Comparison of ENCODE assay signal across 22 cellular contexts in genomic region chr11:112165049-112165448, GRCh38. TPM values are rescaled to one million over a fixed set of nuclear protein-coding genes. Genes with fewer than 3 reads are reported as not detected.
A peak's percentile ranks its signal among the peaks of the same experiment; 100 is the strongest.
DNase-seq lines count a peak whose midpoint lies in the region; ATAC-seq and TF ChIP-seq lines count a peak whose summit lies in the region.
"Had no signal": no experiment of that assay in that cellular context is flagged by ENCODE, and none has a peak within 500 bp of the region (broad histone marks: within the 10 kb centered on the region; RNA-seq: fewer than 3 reads in every experiment).

No MANE protein-coding gene starts in this region.

- H3K4me3 ChIP-seq in ACC112 (ENCODE audit: low read depth, low read length) (no peak overlapping the region), PC-3 (ENCODE audit: low read length) (no peak overlapping the region), hepatocyte (no peak overlapping the region), osteoblast (ENCODE audit: insufficient read depth, low read length) (no peak overlapping the region)
- H3K4me3 ChIP-seq: SJCRH30 had no signal

- 64% methylated on average over 3 of the region's 3 CpGs for WGBS in hepatocyte (ENCODE audit: low lambda C conversion rate, missing lambda C conversion rate)

- H3K9me3 ChIP-seq in PC-3 (ENCODE audit: low read length) = no peaks in the 10 kb centered on the region
- H3K9me3 ChIP-seq in hepatocyte (ENCODE audit: low read depth) = no peaks in the 10 kb centered on the region
- no peaks in the 10 kb centered on the region for H3K9me3 ChIP-seq in osteoblast (ENCODE audit: low read depth, low read length)
- H3K9me3 ChIP-seq: SJCRH30 had no signal

- TF ChIP-seq CTCF in PC-3 (conservative IDR thresholded peaks at IDR 0.05; ENCODE audit: low read depth, low read length) (no peak), hepatocyte (IDR thresholded peaks at IDR 0.05; ENCODE audit: poor library complexity) (no peak), osteoblast (IDR thresholded peaks at IDR 0.05; ENCODE audit: extremely low read depth, low read depth, low read length) (no peak)
- TF ChIP-seq CTCF in activated CD8-positive, alpha-beta T cell treated with anti-CD3 and anti-CD28 coated beads for 36 hours (IDR thresholded peaks at IDR 0.05) = no peak

- H3K27me3 ChIP-seq in ACC112 (ENCODE audit: insufficient read depth, low read length) (no peaks in the 10 kb centered on the region), PC-3 (ENCODE audit: low read length) (no peaks in the 10 kb centered on the region), hepatocyte (no peaks in the 10 kb centered on the region), osteoblast (ENCODE audit: insufficient read depth, low read length) (no peaks in the 10 kb centered on the region)
- H3K27me3 ChIP-seq: SJCRH30 had no signal

- H3K79me2 ChIP-seq in ACC112 (ENCODE audit: control insufficient read depth, insufficient read depth, low read length, unreplicated experiment) (no peaks in the 10 kb centered on the region), PC-3 (ENCODE audit: low read length) (peaks cover 32% of the 10 kb centered on the region), hepatocyte (no peaks in the 10 kb centered on the region), osteoblast (ENCODE audit: insufficient read depth, low read length) (no peaks in the 10 kb centered on the region)

- H3K27ac ChIP-seq in ACC112 (ENCODE audit: low read depth, low read length) (no peak overlapping the region), PC-3 (ENCODE audit: low read length) (peak overlapping the region; percentile 95; the same call in 1 of the 2 replicates), hepatocyte (peak overlapping the region; percentile 0), osteoblast (ENCODE audit: low read depth, low read length) (no peak overlapping the region)
- H3K27ac ChIP-seq: KMS-11, SJCRH30 had no signal

- no peak overlapping the region for H3K4me3 Mint-ChIP-seq in stimulated activated memory B cell treated with anti-CD40 and anti-IgM and Interleukin-4, amounts not matched to agents 10 μg/mL and 1 μg/mL and 100 μg/mL, for 72 hours
- no peak overlapping the region for H3K4me3 Mint-ChIP-seq in activated CD8-positive, alpha-beta T cell treated with anti-CD3 and anti-CD28 coated beads for 36 hours
- H3K4me3 Mint-ChIP-seq: CD4-positive, alpha-beta memory T cell had no signal

- peaks cover 17% of the 10 kb centered on the region for H3F3A ChIP-seq in PC-3 (ENCODE audit: low read length, unreplicated experiment)

- H3K9me2 ChIP-seq in PC-3 (replicated peaks; ENCODE audit: low read length) (no peaks in the 10 kb centered on the region), hepatocyte (replicated peaks; ENCODE audit: insufficient read depth) (no peaks in the 10 kb centered on the region)

- peaks cover 9% of the 10 kb centered on the region for H3K4me1 Mint-ChIP-seq in stimulated activated memory B cell treated with anti-CD40 and anti-IgM and Interleukin-4, amounts not matched to agents 10 μg/mL and 1 μg/mL and 100 μg/mL, for 72 hours
- no peaks in the 10 kb centered on the region for H3K4me1 Mint-ChIP-seq in activated CD8-positive, alpha-beta T cell treated with anti-CD3 and anti-CD28 coated beads for 36 hours (ENCODE audit: low read depth)

- H3K4me1 ChIP-seq in ACC112 (ENCODE audit: control insufficient read depth, insufficient read depth, low read length, unreplicated experiment) (peaks cover 21% of the 10 kb centered on the region), PC-3 (ENCODE audit: insufficient read depth, low read length) (peaks cover 49% of the 10 kb centered on the region), hepatocyte (ENCODE audit: insufficient read depth) (peaks cover 6% of the 10 kb centered on the region), osteoblast (ENCODE audit: insufficient read depth, low read length) (peaks cover 25% of the 10 kb centered on the region)
- H3K4me1 ChIP-seq: SJCRH30 had no signal

- POLR2A ChIA-PET in PC-3 (lab: Charles Lee; ENCODE audit: unreplicated experiment) = interaction anchor here (0.5 kb wide), 1 partner anchor 83 kb away, joined by 3 read pairs; no protein-coding TSS in a partner anchor
- POLR2A ChIA-PET in activated CD8-positive, alpha-beta T cell treated with anti-CD3 and anti-CD28 coated beads for 36 hours (lab: Charles Lee) = no interaction called here

- CTCF ChIA-PET in PC-3 (lab: Charles Lee) = interaction anchor here (0.7 kb wide), 1 partner anchor 36 kb away, joined by 4 read pairs; no protein-coding TSS in a partner anchor
- CTCF ChIA-PET in activated CD8-positive, alpha-beta T cell treated with anti-CD3 and anti-CD28 coated beads for 36 hours (lab: Charles Lee) = interaction anchor here (1.2 to 1.6 kb wide), 2 partner anchors 10 to 115 kb away, joined by 3 to 4 read pairs; partner anchors contain the start of gene BCO2

- H2AFZ ChIP-seq in ACC112 (ENCODE audit: low read length, unreplicated experiment) (peak overlapping the region; percentile 31), PC-3 (ENCODE audit: low read length) (peak overlapping the region; percentile 84), hepatocyte (no peak overlapping the region), osteoblast (ENCODE audit: low read length) (peak overlapping the region; percentile 3)

- peaks cover 38% of the 10 kb centered on the region for H3K27me3 Mint-ChIP-seq in stimulated activated memory B cell treated with anti-CD40 and anti-IgM and Interleukin-4, amounts not matched to agents 10 μg/mL and 1 μg/mL and 100 μg/mL, for 72 hours
- H3K27me3 Mint-ChIP-seq in activated CD8-positive, alpha-beta T cell treated with anti-CD3 and anti-CD28 coated beads for 36 hours = peaks cover 15% of the 10 kb centered on the region

- no peaks in the 10 kb centered on the region for H3K9me3 Mint-ChIP-seq in stimulated activated memory B cell treated with anti-CD40 and anti-IgM and Interleukin-4, amounts not matched to agents 10 μg/mL and 1 μg/mL and 100 μg/mL, for 72 hours
- no peaks in the 10 kb centered on the region for H3K9me3 Mint-ChIP-seq in activated CD8-positive, alpha-beta T cell treated with anti-CD3 and anti-CD28 coated beads for 36 hours
- H3K9me3 Mint-ChIP-seq: CD4-positive, alpha-beta memory T cell had no signal

- H3K4me2 ChIP-seq in PC-3 (ENCODE audit: low read length) (no peak overlapping the region), hepatocyte (no peak overlapping the region), osteoblast (ENCODE audit: insufficient read depth, low read length) (no peak overlapping the region)
- H3K4me2 ChIP-seq: KMS-11 had no signal

- no TSS peak for BruUV-seq in PC-3 (replicated peaks; lab: Mats Ljungman, UMichigan)

- H3K36me3 ChIP-seq in ACC112 (ENCODE audit: insufficient read depth, low read length) (no peaks in the 10 kb centered on the region), PC-3 (ENCODE audit: low read depth, low read length) (peaks cover 3% of the 10 kb centered on the region; the same call in 1 of the 2 replicates), hepatocyte (replicated peaks; ENCODE audit: insufficient read depth, low read depth) (no peaks in the 10 kb centered on the region), osteoblast (ENCODE audit: insufficient read depth, low read length) (no peaks in the 10 kb centered on the region)
- H3K36me3 ChIP-seq: SJCRH30 had no signal

- H3K36me3 Mint-ChIP-seq in stimulated activated memory B cell treated with anti-CD40 and anti-IgM and Interleukin-4, amounts not matched to agents 10 μg/mL and 1 μg/mL and 100 μg/mL, for 72 hours = peaks cover 6% of the 10 kb centered on the region
- no peaks in the 10 kb centered on the region for H3K36me3 Mint-ChIP-seq in activated CD8-positive, alpha-beta T cell treated with anti-CD3 and anti-CD28 coated beads for 36 hours (ENCODE audit: low read depth)

- ATAC-seq in PC-3 (no peak), GM19455 (IDR thresholded peaks at IDR 0.05; ENCODE audit: unreplicated experiment) (no peak)
- ATAC-seq in stimulated activated memory B cell treated with anti-CD40 and anti-IgM and Interleukin-4, amounts not matched to agents 10 μg/mL and 1 μg/mL and 100 μg/mL, for 72 hours = no peak
- ATAC-seq in activated CD8-positive, alpha-beta T cell treated with anti-CD3 and anti-CD28 coated beads for 36 hours = no peak

- no peak overlapping the region for H3K9ac ChIP-seq in PC-3 (ENCODE audit: low read length)
- H3K9ac ChIP-seq: GM23248, KMS-11 had no signal

- H4K20me1 ChIP-seq in PC-3 (ENCODE audit: low read length) = no peaks in the 10 kb centered on the region
- H4K20me1 ChIP-seq in hepatocyte (ENCODE audit: insufficient read depth, poor library complexity, severe bottlenecking) = no peaks in the 10 kb centered on the region
- no peaks in the 10 kb centered on the region for H4K20me1 ChIP-seq in osteoblast (ENCODE audit: insufficient read depth, low read length)

- intact Hi-C loops in PC-3 (cut with micrococcal nuclease) = no loop called here
- intact Hi-C loops in activated CD8-positive, alpha-beta T cell treated with anti-CD3 and anti-CD28 coated beads for 36 hours (cut with micrococcal nuclease) = no loop called here

- DNase-seq in PC-3 (no peak), hepatocyte (ENCODE audit: low spot score) (no peak), osteoblast (ENCODE audit: insufficient read length, low spot score, missing footprints) (peak; percentile 72), NCI-H2107 treated with DMSO at 0.1 percent for 48 hours (lab: John Stamatoyannopoulos, UW; ENCODE audit: unreplicated experiment) (no peak)
- DNase-seq in activated CD8-positive, alpha-beta T cell treated with anti-CD3 and anti-CD28 coated beads for 36 hours = no peak
- DNase-seq: 8988T; CD4-positive, alpha-beta memory T cell; DMS79 treated with DMSO at 0.1 percent for 48 hours; GM23248; HCEC 1CT; NCI-H1092 treated with DMSO at 0.1 percent for 48 hours; NCI-H1694; NCI-H69; SJCRH30 had no signal

- H3K27ac Mint-ChIP-seq in stimulated activated memory B cell treated with anti-CD40 and anti-IgM and Interleukin-4, amounts not matched to agents 10 μg/mL and 1 μg/mL and 100 μg/mL, for 72 hours = no peak overlapping the region
- no peak overlapping the region for H3K27ac Mint-ChIP-seq in activated CD8-positive, alpha-beta T cell treated with anti-CD3 and anti-CD28 coated beads for 36 hours
- H3K27ac Mint-ChIP-seq: CD4-positive, alpha-beta memory T cell had no signal

RNA-seq across cellular contexts. Expression of gene IL18, which starts 1.2 kb away (rescaled TPM):
- total RNA-seq in PC-3 (2014; rRNA removed) (53.6 and 61.6 TPM in 2 replicates), hepatocyte (9.4 and 10.3 TPM in 2 replicates), osteoblast (0.59 TPM in 1 of 2 replicates, not detected in the other)
- 5.1 and 7.0 TPM in 2 replicates for polyA plus RNA-seq in hepatocyte
- not detected for total RNA-seq in activated CD8-positive, alpha-beta T cell treated with anti-CD3 and anti-CD28 coated beads for 36 hours
- total RNA-seq: G401, RPMI7951 had no signal
- polyA plus RNA-seq: CD4-positive, alpha-beta memory T cell had no signal

RNA-seq across cellular contexts. Expression of gene TEX12, which starts 2.1 kb away (rescaled TPM):
- total RNA-seq in PC-3 (2014; rRNA removed) (0.69 TPM in 1 of 2 replicates, not detected in the other), hepatocyte (0.50 and 4.4 TPM in 2 replicates), osteoblast (0.59 TPM in 1 of 2 replicates, not detected in the other)
- not detected in 2 replicates for polyA plus RNA-seq in hepatocyte
- not detected for total RNA-seq in activated CD8-positive, alpha-beta T cell treated with anti-CD3 and anti-CD28 coated beads for 36 hours
- total RNA-seq: G401, MCF 10A, SJCRH30 had no signal
- polyA plus RNA-seq: BJ; CD4-positive, alpha-beta memory T cell; GM23248 had no signal

RNA-seq across cellular contexts. Expression of gene BCO2, which starts 10.3 kb away (rescaled TPM):
- total RNA-seq in PC-3 (2014; rRNA removed) = 1.6 and 2.9 TPM in 2 replicates
- 23.9 and 30.8 TPM in 2 replicates for total RNA-seq in hepatocyte
- polyA plus RNA-seq in hepatocyte = 39.1 and 64.5 TPM in 2 replicates
- 0.72 and 2.4 TPM in 2 replicates for total RNA-seq in osteoblast
- total RNA-seq in activated CD8-positive, alpha-beta T cell treated with anti-CD3 and anti-CD28 coated beads for 36 hours = 1 to 10 TPM in 1 of 2 experiments, under 1 TPM in 1; 0.97 to 1.4 TPM
- total RNA-seq: G401, GM23248, MCF 10A had no signal

Comparison
In these comparisons a context has a peak if more than half of its experiments do, and no peak if none do; other contexts are left out.
1. H3K27ac ChIP-seq: peak in PC-3 (single experiment) and hepatocyte (single experiment); none in ACC112 (single experiment) and osteoblast (single experiment).